Comparison of ENCODE assay signal across 7 cellular contexts in genomic region chr6:114108119-114109002, GRCh38.
A peak's percentile ranks its signal among the peaks of the same experiment; 100 is the strongest.
DNase-seq lines count a peak whose midpoint lies in the region; ATAC-seq, FAIRE-seq and TF ChIP-seq lines count a peak whose summit lies in the region.

No MANE protein-coding gene starts in this region.

- no peak overlapping the region for H2BK15ac ChIP-seq in mesenchymal stem cell (ENCODE audit: low read depth, poor library complexity, severe bottlenecking)

- no peak overlapping the region for H3K4me3 ChIP-seq in MG63
- H3K4me3 ChIP-seq in dorsolateral prefrontal cortex = peak overlapping the region in 23 of 59 donors; percentile 2 to 46 (median 21)
- no peak overlapping the region for H3K4me3 ChIP-seq in mesenchymal stem cell (ENCODE audit: insufficient read depth in 1 of 2, low read depth in 1 of 2, low read length in 2 of 2)

- peak; percentile 24 to 82 (median 69) for TF ChIP-seq CTCF in dorsolateral prefrontal cortex (IDR thresholded peaks at IDR 0.05 in 54 of 56, conservative IDR thresholded peaks at IDR 0.05 in 2 of 56; ENCODE audit: low read depth in 1 of 56, partially characterized antibody in 56 of 56)
- peak; percentile 73 for TF ChIP-seq CTCF in type B pancreatic cell (conservative IDR thresholded peaks at IDR 0.05)

- H3K27me3 ChIP-seq in MG63 = no peaks in the 10 kb centered on the region
- no peaks in the 10 kb centered on the region for H3K27me3 ChIP-seq in dorsolateral prefrontal cortex
- no peaks in the 10 kb centered on the region for H3K27me3 ChIP-seq in mesenchymal stem cell (ENCODE audit: control insufficient read depth in 1 of 2, insufficient read depth in 1 of 2, low read length in 2 of 2)

- peak; percentile 63 for FAIRE-seq in G401.6 (lab: Jason Lieb, UNC)

- H3K9me3 ChIP-seq in MG63 (no peaks in the 10 kb centered on the region), mesenchymal stem cell (ENCODE audit: control insufficient read depth, low read length) (no peaks in the 10 kb centered on the region)

- H3K9ac ChIP-seq in mesenchymal stem cell (ENCODE audit: low read length) = no peak overlapping the region

- WGBS in mesenchymal stem cell = 40% methylated on average over 11 of the region's 11 CpGs

- no peak overlapping the region for H2BK5ac ChIP-seq in mesenchymal stem cell (ENCODE audit: low read depth, low read length, poor library complexity, severe bottlenecking)

- H3K23ac ChIP-seq in mesenchymal stem cell (ENCODE audit: low read length in 2 of 2) = no peak overlapping the region

- no peaks in the 10 kb centered on the region for H3K79me1 ChIP-seq in mesenchymal stem cell (replicated peaks; ENCODE audit: low read length, poor library complexity, severe bottlenecking)

- no peak overlapping the region for H3K18ac ChIP-seq in mesenchymal stem cell (ENCODE audit: low read depth in 1 of 2, low read length in 2 of 2)

- peaks cover 5% of the 10 kb centered on the region for H3K4me1 Mint-ChIP-seq in type B pancreatic cell (ENCODE audit: unreplicated experiment)

- no peak overlapping the region for H2AFZ ChIP-seq in mesenchymal stem cell (ENCODE audit: low read depth, low read length)

- no peaks in the 10 kb centered on the region for H3K9me3 Mint-ChIP-seq in type B pancreatic cell

- no peak overlapping the region for H3K4me3 Mint-ChIP-seq in type B pancreatic cell

- peak overlapping the region in 51 of 59 donors; percentile 9 to 83 (median 58) for H3K27ac ChIP-seq in dorsolateral prefrontal cortex
- no peak overlapping the region for H3K27ac ChIP-seq in mesenchymal stem cell (ENCODE audit: low read length, poor library complexity, severe bottlenecking)

- H3K27ac Mint-ChIP-seq in type B pancreatic cell = no peak overlapping the region

- DNase-seq in MG63 = peak; percentile 67
- peak; percentile 65 for DNase-seq in SW480 (ENCODE audit: low spot score)
- peak; percentile 23 to 89 (median 75) for DNase-seq in dorsolateral prefrontal cortex
- DNase-seq in mesenchymal stem cell = peak; percentile 73
- DNase-seq in type B pancreatic cell (ENCODE audit: extremely low spot score, unreplicated experiment) = no peak

- H2BK12ac ChIP-seq in mesenchymal stem cell (ENCODE audit: low read length in 2 of 2) = no peak overlapping the region

- H3K36me3 ChIP-seq in MG63 = no peaks in the 10 kb centered on the region
- no peaks in the 10 kb centered on the region for H3K36me3 ChIP-seq in mesenchymal stem cell (ENCODE audit: control insufficient read depth in 1 of 2, insufficient read depth in 2 of 2, low read depth in 1 of 2, low read length in 2 of 2)

- H2BK120ac ChIP-seq in mesenchymal stem cell (ENCODE audit: low read depth, low read length) = no peak overlapping the region

- no peaks in the 10 kb centered on the region for H3K36me3 Mint-ChIP-seq in type B pancreatic cell

- H3K14ac ChIP-seq in mesenchymal stem cell (ENCODE audit: low read length in 2 of 2) = no peak overlapping the region

- no peak overlapping the region for H3K4me2 ChIP-seq in mesenchymal stem cell (ENCODE audit: low read length, poor library complexity, severe bottlenecking)

- H3K4me1 ChIP-seq in mesenchymal stem cell (ENCODE audit: control insufficient read depth, insufficient read depth, low read depth, low read length) = no peaks in the 10 kb centered on the region

- no peak overlapping the region for H4K8ac ChIP-seq in mesenchymal stem cell (ENCODE audit: low read length)

- no peak overlapping the region for H2AK5ac ChIP-seq in mesenchymal stem cell (ENCODE audit: low read length, severe bottlenecking)

- H3K27me3 Mint-ChIP-seq in type B pancreatic cell = peaks cover 3% of the 10 kb centered on the region

- intact Hi-C loops in dorsolateral prefrontal cortex (cut with DNase I) = loop anchor here (1.0 to 10.0 kb wide), 4 partner anchors 46 to 234 kb away; partner anchors contain the start of gene HS3ST5 (in 2 of the 2)

- peak; percentile 62 for ATAC-seq in GM21526 (IDR thresholded peaks at IDR 0.05; ENCODE audit: low FRiP score, unreplicated experiment)

- no peak overlapping the region for H3K4ac ChIP-seq in mesenchymal stem cell (ENCODE audit: low read depth in 1 of 2, low read length in 2 of 2)

- H4K91ac ChIP-seq in mesenchymal stem cell (ENCODE audit: low read length) = no peak overlapping the region
